In the genomic region with DNA sequence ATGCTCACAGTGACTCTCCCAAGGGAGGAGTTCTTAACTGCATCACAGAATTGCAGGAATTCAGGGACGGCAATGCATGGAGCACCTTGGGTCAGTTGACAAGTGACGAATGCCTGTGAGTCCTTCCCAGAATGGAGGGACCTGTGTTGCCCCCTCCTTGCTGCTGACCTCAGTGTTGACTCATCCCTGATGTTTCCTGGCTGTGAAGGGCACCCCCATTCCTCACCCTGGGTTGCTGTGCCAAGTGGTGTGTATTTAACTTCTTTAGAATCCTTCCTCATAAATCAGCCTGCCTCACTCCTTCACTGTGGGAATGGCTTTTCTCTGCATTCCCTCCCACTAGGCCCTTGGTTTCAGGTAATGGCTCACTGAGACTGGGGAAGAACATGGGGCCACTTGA, we compare ENCODE assay signal across 14 cellular contexts.
DNase-seq lines count a peak whose midpoint lies in the region; TF ChIP-seq lines count a peak whose summit lies in the region.
"Had no signal": no experiment of that assay in that cellular context is flagged by ENCODE, and none has a peak within 500 bp of the region (broad histone marks: within the 10 kb centered on the region; RNA-seq: fewer than 3 reads in every experiment).

No MANE protein-coding gene starts in this region.

- no peak overlapping the region for H4K8ac ChIP-seq in trophoblast cell (ENCODE audit: low read depth, low read length)

- peaks cover 0 to 8% (median 6%) of the 10 kb centered on the region in 4 donors for H3K4me1 ChIP-seq in esophagus muscularis mucosa
- H3K4me1 ChIP-seq in osteoblast (ENCODE audit: insufficient read depth, low read length) = peaks cover 29% of the 10 kb centered on the region
- H3K4me1 ChIP-seq in trophoblast cell (ENCODE audit: control insufficient read depth in 1 of 2, insufficient read depth in 2 of 2, low read length in 2 of 2) = no peaks in the 10 kb centered on the region

- no peak overlapping the region for H3K14ac ChIP-seq in trophoblast cell (ENCODE audit: low read length)

- H3K79me1 ChIP-seq in trophoblast cell (ENCODE audit: low read length) = no peaks in the 10 kb centered on the region

- intact Hi-C loops in esophagus muscularis mucosa (cut with DNase I) = no loop called here

- H3K23ac ChIP-seq in trophoblast cell (ENCODE audit: low read length) = no peak overlapping the region

- no peak overlapping the region for H2BK12ac ChIP-seq in trophoblast cell (ENCODE audit: low read length)

- H4K91ac ChIP-seq in trophoblast cell (ENCODE audit: low read depth, low read length) = no peak overlapping the region

- TF ChIP-seq POLR2A in esophagus muscularis mucosa (IDR thresholded peaks at IDR 0.05; ENCODE audit: low read depth) = no peak

- H4K12ac ChIP-seq in trophoblast cell (ENCODE audit: low read depth, low read length) = no peak overlapping the region

- H3K79me2 ChIP-seq in osteoblast (ENCODE audit: insufficient read depth, low read length) = no peaks in the 10 kb centered on the region
- H3K79me2 ChIP-seq in trophoblast cell (ENCODE audit: control insufficient read depth, insufficient read depth, low read length, poor library complexity) = no peaks in the 10 kb centered on the region
- H3K79me2 ChIP-seq: hepatocyte had no signal

- no peak for TF ChIP-seq CTCF in esophagus muscularis mucosa (IDR thresholded peaks at IDR 0.05)
- no peak for TF ChIP-seq CTCF in osteoblast (IDR thresholded peaks at IDR 0.05; ENCODE audit: extremely low read depth, low read depth, low read length)

- H3K9me3 ChIP-seq in esophagus muscularis mucosa = no peaks in the 10 kb centered on the region
- H3K9me3 ChIP-seq in osteoblast (ENCODE audit: low read depth, low read length) = no peaks in the 10 kb centered on the region
- no peaks in the 10 kb centered on the region for H3K9me3 ChIP-seq in trophoblast cell (ENCODE audit: insufficient read depth, low read depth, low read length)

- H4K20me1 ChIP-seq in osteoblast (ENCODE audit: insufficient read depth, low read length) = no peaks in the 10 kb centered on the region

- TF ChIP-seq EP300 in esophagus muscularis mucosa (IDR thresholded peaks at IDR 0.05) = peak; percentile 39

- H2BK120ac ChIP-seq in trophoblast cell (ENCODE audit: insufficient read depth, low read length, poor library complexity) = no peak overlapping the region

- H3K36me3 ChIP-seq in esophagus muscularis mucosa (no peaks in the 10 kb centered on the region), osteoblast (ENCODE audit: insufficient read depth, low read length) (no peaks in the 10 kb centered on the region), trophoblast cell (ENCODE audit: control insufficient read depth in 1 of 2, insufficient read depth in 2 of 2, low read length in 2 of 2) (no peaks in the 10 kb centered on the region)
- H3K36me3 ChIP-seq: brain microvascular endothelial cell had no signal

- WGBS in esophagus muscularis mucosa = 31% methylated on average over 2 of the region's 2 CpGs
- no CpG with 5 or more reads among the region's 2 CpGs for WGBS in trophoblast cell (ENCODE audit: extremely low coverage, insufficient coverage, insufficient read length)

- H3K4me2 ChIP-seq in osteoblast (ENCODE audit: insufficient read depth, low read length) (peak overlapping the region; percentile 26), trophoblast cell (ENCODE audit: low read length) (no peak overlapping the region)
- H3K4me2 ChIP-seq: hepatocyte, KMS-11 had no signal

- no peak overlapping the region for H3K4me3 ChIP-seq in esophagus muscularis mucosa
- no peak overlapping the region for H3K4me3 ChIP-seq in osteoblast (ENCODE audit: insufficient read depth, low read length)
- H3K4me3 ChIP-seq in trophoblast cell (ENCODE audit: low read depth, low read length) = no peak overlapping the region
- H3K4me3 ChIP-seq: hepatocyte had no signal

- DNase-seq in ELF-1 (ENCODE audit: low read depth, low spot score) = peak; percentile 20
- DNase-seq in RPMI7951 (ENCODE audit: low read depth) = peak; percentile 69
- DNase-seq in esophagus muscularis mucosa (ENCODE audit: extremely low spot score) = no peak
- no peak for DNase-seq in osteoblast (ENCODE audit: insufficient read length, low spot score, missing footprints)
- no peak for DNase-seq in NCI-H2029 (lab: John Stamatoyannopoulos, UW)
- DNase-seq in activated CD4-positive, alpha-beta T cell treated with anti-CD3 and anti-CD28 coated beads for 4 hours = no peak
- no peak for DNase-seq in NOMO-1 (lab: John Stamatoyannopoulos, UW; ENCODE audit: unreplicated experiment in 2 of 2)
- DNase-seq in trophoblast cell = no peak
- DNase-seq: activated CD4-positive, alpha-beta T cell treated with anti-CD3 and anti-CD28 coated beads, Interleukin-2, amount 10 ng/mL, durations not matched to agents 24 days and 14 days; brain microvascular endothelial cell; stimulated activated CD4-positive, alpha-beta T cell treated with anti-CD3 and anti-CD28 coated beads, Interleukin-1b, Interleukin-23, amount 100 ng/mL, for 48 hours had no signal

- H2BK5ac ChIP-seq in trophoblast cell (ENCODE audit: low read depth, low read length, poor library complexity) = no peak overlapping the region

- H3K9ac ChIP-seq in trophoblast cell (ENCODE audit: low read length) = no peak overlapping the region
- H3K9ac ChIP-seq: KMS-11 had no signal

- H3K4ac ChIP-seq in trophoblast cell (ENCODE audit: low read depth, low read length) = no peak overlapping the region

- H3K27ac ChIP-seq in esophagus muscularis mucosa (replicated peaks in 1 of 4) = no peak overlapping the region
- H3K27ac ChIP-seq in osteoblast (ENCODE audit: low read depth, low read length) = peak overlapping the region; percentile 74
- H3K27ac ChIP-seq in trophoblast cell (ENCODE audit: low read depth, low read length) = no peak overlapping the region
- H3K27ac ChIP-seq: brain microvascular endothelial cell, C4-2B, hepatocyte, KMS-11 had no signal

- H3K27me3 ChIP-seq in esophagus muscularis mucosa (no peaks in the 10 kb centered on the region), osteoblast (ENCODE audit: insufficient read depth, low read length) (no peaks in the 10 kb centered on the region), trophoblast cell (ENCODE audit: insufficient read depth, low read length) (no peaks in the 10 kb centered on the region)
- H3K27me3 ChIP-seq: brain microvascular endothelial cell, hepatocyte had no signal

- H2AFZ ChIP-seq in osteoblast (ENCODE audit: low read length) (no peak overlapping the region), trophoblast cell (ENCODE audit: insufficient read depth, low read length, poor library complexity) (no peak overlapping the region)
- H2AFZ ChIP-seq: hepatocyte had no signal

- no peak overlapping the region for H2AK5ac ChIP-seq in trophoblast cell (ENCODE audit: low read length)

- no peak overlapping the region for H3K18ac ChIP-seq in trophoblast cell (ENCODE audit: low read length)

Comparison
In these comparisons a context has a peak if more than half of its experiments do, and no peak if none do; other contexts are left out.
1. DNase-seq: peak in ELF-1 (single experiment) and RPMI7951 (single experiment); none in esophagus muscularis mucosa (single experiment), osteoblast (single experiment), NCI-H2029 (single experiment), activated CD4-positive, alpha-beta T cell treated with anti-CD3 and anti-CD28 coated beads for 4 hours (0 of 2), NOMO-1 (0 of 2) and trophoblast cell (0 of 2).